32 cellular contexts compared by ENCODE assay signal in the genomic region with DNA sequence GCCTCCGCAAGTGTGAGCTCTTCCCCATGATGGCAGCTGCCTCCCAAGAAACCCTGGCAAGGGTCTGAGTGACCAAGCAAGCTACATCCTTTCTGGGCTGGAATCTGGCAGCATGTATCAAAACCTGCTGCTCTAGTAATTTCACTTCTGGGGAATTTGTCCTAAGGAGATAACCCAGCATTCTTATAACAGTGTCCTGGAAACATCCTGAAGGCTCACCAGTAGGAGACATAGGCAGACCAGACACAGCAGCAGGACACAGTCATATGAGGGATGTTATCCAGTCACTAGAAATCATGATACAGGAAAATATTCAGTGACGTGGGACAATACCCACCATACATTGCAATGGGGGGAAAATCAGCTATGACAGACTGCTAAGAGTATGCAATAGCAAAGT.
"Had no signal": no experiment of that assay in that cellular context is flagged by ENCODE, and none has a peak within 500 bp of the region (broad histone marks: within the 10 kb centered on the region; RNA-seq: fewer than 3 reads in every experiment).

No MANE protein-coding gene starts in this region.

- DNase-seq: naive B cell; naive thymus-derived CD8-positive, alpha-beta T cell; nephron progenitor cell; nucleus accumbens; ovary; psoas muscle; right cardiac atrium; spleen; stimulated activated CD4-positive, alpha-beta T cell treated with anti-CD3 and anti-CD28 coated beads, Interleukin-12 subunit alpha, Interleukin-12 subunit beta, amount 100 ng/mL, for 4 hours; stimulated activated CD4-positive, alpha-beta T cell treated with anti-CD3 and anti-CD28 coated beads, Interleukin-1b, Interleukin-23, amount 100 ng/mL, for 48 hours; stimulated activated CD4-positive, alpha-beta T cell treated with anti-CD3 and anti-CD28 coated beads, Interleukin-4, amount 100 ng/mL, for 1 hour; stimulated activated CD4-positive, alpha-beta T cell treated with anti-CD3 and anti-CD28 coated beads, Interleukin-4, amount 100 ng/mL, for 4 hours; stimulated activated CD8-positive, alpha-beta memory T cell treated with anti-CD3 and anti-CD28 coated beads, Interleukin-4, amount 100 ng/mL, for 48 hours; stimulated activated naive CD4-positive, alpha-beta T cell; stimulated activated naive CD8-positive, alpha-beta T cell treated with anti-CD3 and anti-CD28 coated beads, Interleukin-15, amount 100 ng/mL, for 72 hours; stimulated activated naive CD8-positive, alpha-beta T cell treated with anti-CD3 and anti-CD28 coated beads, Interleukin-15, Interleukin-2, amounts not matched to agents 100 U/mL and 50 U/mL, for 24 hours; substantia nigra; testis; tibial artery; transverse colon; upper lobe of right lung; uterus had no signal

- H3K4me2 ChIP-seq: smooth muscle cell had no signal

- H3K79me2 ChIP-seq: parathyroid adenoma had no signal

- H3K4me3 ChIP-seq: ovary, psoas muscle, skin epidermis, smooth muscle cell, spleen, suprapubic skin, testis, tibial artery, transverse colon, upper lobe of right lung, uterus had no signal

- H3K27me3 Mint-ChIP-seq: stimulated activated naive CD8-positive, alpha-beta T cell treated with anti-CD3 and anti-CD28 coated beads, Interleukin-15, amount 100 ng/mL, for 72 hours had no signal

- H3K4me3 Mint-ChIP-seq: naive B cell; naive thymus-derived CD8-positive, alpha-beta T cell; natural killer cell treated with Interleukin-12 subunit alpha and Interleukin-12 subunit beta and Interleukin-15 and Interleukin-18, amount 100 ng/mL, for 72 hours; nephron progenitor cell; neural crest cell; stimulated activated memory B cell treated with anti-CD40 and anti-IgM and Interleukin-4, amounts not matched to agents 10 μg/mL and 1 μg/mL and 100 μg/mL, for 72 hours; stimulated activated naive CD8-positive, alpha-beta T cell treated with anti-CD3 and anti-CD28 coated beads, Interleukin-15, amount 100 ng/mL, for 72 hours had no signal

- H3K4me1 ChIP-seq: spleen, tibial artery, uterus had no signal

- H3K27ac ChIP-seq: neutrophil, ovary, psoas muscle, spleen, suprapubic skin, testis, tibial artery, upper lobe of right lung, uterus had no signal

- H3K36me3 ChIP-seq: neutrophil, ovary, spleen, suprapubic skin, tibial artery, transverse colon, upper lobe of right lung, uterus had no signal

- H3K27me3 ChIP-seq: neutrophil, ovary, spleen, suprapubic skin, testis, tibial artery, transverse colon, upper lobe of right lung, uterus had no signal

- H3K9me3 Mint-ChIP-seq: naive B cell; naive thymus-derived CD8-positive, alpha-beta T cell; natural killer cell treated with Interleukin-12 subunit alpha and Interleukin-12 subunit beta and Interleukin-15 and Interleukin-18, amount 100 ng/mL, for 72 hours; nephron progenitor cell; neural crest cell; stimulated activated memory B cell treated with anti-CD40 and anti-IgM and Interleukin-4, amounts not matched to agents 10 μg/mL and 1 μg/mL and 100 μg/mL, for 72 hours; stimulated activated naive CD8-positive, alpha-beta T cell treated with anti-CD3 and anti-CD28 coated beads, Interleukin-15, amount 100 ng/mL, for 72 hours had no signal

- H3K9ac ChIP-seq: parathyroid adenoma had no signal

- ATAC-seq: naive thymus-derived CD8-positive, alpha-beta T cell; natural killer cell treated with Interleukin-12 subunit alpha and Interleukin-12 subunit beta and Interleukin-15 and Interleukin-18, amount 100 ng/mL, for 72 hours; right cardiac atrium; sciatic nerve; stimulated activated memory B cell treated with anti-CD40 and anti-IgM and Interleukin-4, amounts not matched to agents 10 μg/mL and 1 μg/mL and 100 μg/mL, for 72 hours; stimulated activated naive CD8-positive, alpha-beta T cell treated with anti-CD3 and anti-CD28 coated beads, Interleukin-15, amount 100 ng/mL, for 72 hours; stimulated activated naive CD8-positive, alpha-beta T cell treated with anti-CD3 and anti-CD28 coated beads, Interleukin-15, Interleukin-2, amounts not matched to agents 100 U/mL and 50 U/mL, for 24 hours; upper lobe of right lung had no signal

- H3K9me3 ChIP-seq: neutrophil, ovary, psoas muscle, spleen, suprapubic skin, testis, tibial artery, transverse colon, upper lobe of right lung, uterus had no signal

- H3K36me3 Mint-ChIP-seq: naive B cell; naive thymus-derived CD8-positive, alpha-beta T cell; natural killer cell treated with Interleukin-12 subunit alpha and Interleukin-12 subunit beta and Interleukin-15 and Interleukin-18, amount 100 ng/mL, for 72 hours; stimulated activated memory B cell treated with anti-CD40 and anti-IgM and Interleukin-4, amounts not matched to agents 10 μg/mL and 1 μg/mL and 100 μg/mL, for 72 hours had no signal

- H3K27ac Mint-ChIP-seq: naive B cell; natural killer cell treated with Interleukin-12 subunit alpha and Interleukin-12 subunit beta and Interleukin-15 and Interleukin-18, amount 100 ng/mL, for 72 hours; progenitor cell of endocrine pancreas; stimulated activated memory B cell treated with anti-CD40 and anti-IgM and Interleukin-4, amounts not matched to agents 10 μg/mL and 1 μg/mL and 100 μg/mL, for 72 hours; stimulated activated naive CD8-positive, alpha-beta T cell treated with anti-CD3 and anti-CD28 coated beads, Interleukin-15, amount 100 ng/mL, for 72 hours had no signal

- H3K4me1 Mint-ChIP-seq: neural crest cell had no signal
